27 cellular contexts compared by ENCODE assay signal in genomic region chr15:93111451-93111850, GRCh38. TPM values are rescaled to one million over a fixed set of nuclear protein-coding genes. Genes with fewer than 3 reads are reported as not detected.
"Had no signal": no experiment of that assay in that cellular context is flagged by ENCODE, and none has a peak within 500 bp of the region (broad histone marks: within the 10 kb centered on the region; RNA-seq: fewer than 3 reads in every experiment).

No MANE protein-coding gene starts in this region.

- H3K9me3 Mint-ChIP-seq: activated CD8-positive, alpha-beta T cell treated with anti-CD3 and anti-CD28 coated beads for 36 hours; activated naive CD8-positive, alpha-beta T cell treated with anti-CD3 and anti-CD28 coated beads, Interleukin-2, amount 10 ng/mL, durations not matched to agents 7 days and 5 days; activated T-cell treated with anti-CD3 and anti-CD28 coated beads, Interleukin-2, amount 50 U/mL, for 72 hours; activated T-helper 2 cell treated with anti-CD3 and anti-CD28 coated beads, Interferon-gamma antibody, Interleukin-2, Interleukin-4, amounts not matched to agents 10 μg/mL and 5 μg/mL and 100 μg/mL, durations not matched to agents 14 hours and 24 hours and 36 hours; T-cell had no signal

- H3K27ac ChIP-seq: adrenal gland, SK-N-MC, VCaP had no signal

- DNase-seq: activated CD4-positive, CD25-positive, alpha-beta regulatory T cell; activated CD8-positive, alpha-beta memory T cell treated with anti-CD3 and anti-CD28 coated beads, Interleukin-2, amount 50 U/mL, for 4 hours; activated CD8-positive, alpha-beta T cell treated with anti-CD3 and anti-CD28 coated beads for 36 hours; activated naive CD4-positive, alpha-beta T cell treated with anti-CD3 and anti-CD28 coated beads, Interleukin-2, amount 50 U/mL, for 16 hours; activated naive CD8-positive, alpha-beta T cell treated with anti-CD3 and anti-CD28 coated beads, Interleukin-2, amount 10 ng/mL, durations not matched to agents 7 days and 5 days; activated T-cell treated with anti-CD3 and anti-CD28 coated beads, Interleukin-2, amount 50 U/mL, for 72 hours; adrenal gland; anterior cingulate cortex; central memory CD4-positive, alpha-beta T cell; IMR-90; Kasumi-1; KBM-7; NCI-H1092; NCI-H1417 treated with DMSO at 0.1 percent for 48 hours; NCI-H187 treated with DMSO at 0.1 percent for 48 hours; NCI-H2081 treated with DMSO at 0.1 percent for 48 hours; NCI-H2171; NCI-H2227 treated with DMSO at 0.1 percent for 48 hours; NCI-H510A; NCI-H69; NK-92 treated with Interleukin-12 subunit alpha and Interleukin-12 subunit beta, amount 100 ng/mL, for 24 hours; T-cell; T-helper 2 cell had no signal

- H3K36me3 Mint-ChIP-seq: activated naive CD8-positive, alpha-beta T cell treated with anti-CD3 and anti-CD28 coated beads, Interleukin-2, amount 10 ng/mL, durations not matched to agents 7 days and 5 days; T-cell had no signal

- H3K27ac Mint-ChIP-seq: activated CD8-positive, alpha-beta T cell treated with anti-CD3 and anti-CD28 coated beads for 36 hours; activated naive CD8-positive, alpha-beta T cell treated with anti-CD3 and anti-CD28 coated beads, Interleukin-2, amount 10 ng/mL, durations not matched to agents 7 days and 5 days; activated T-cell treated with anti-CD3 and anti-CD28 coated beads, Interleukin-2, amount 50 U/mL, for 72 hours; activated T-helper 2 cell treated with anti-CD3 and anti-CD28 coated beads, Interferon-gamma antibody, Interleukin-2, Interleukin-4, amounts not matched to agents 10 μg/mL and 5 μg/mL and 100 μg/mL, durations not matched to agents 14 hours and 24 hours and 36 hours; T-cell had no signal

- ATAC-seq: activated CD8-positive, alpha-beta T cell treated with anti-CD3 and anti-CD28 coated beads for 36 hours; activated T-cell treated with anti-CD3 and anti-CD28 coated beads, Interleukin-2, amount 50 U/mL, for 72 hours; T-cell had no signal

- H3K4me3 ChIP-seq: adrenal gland, SK-N-MC had no signal

- H3K36me3 ChIP-seq: adrenal gland had no signal

- H3K9me3 ChIP-seq: adrenal gland had no signal

- H3K4me3 Mint-ChIP-seq: activated CD8-positive, alpha-beta T cell treated with anti-CD3 and anti-CD28 coated beads for 36 hours; activated naive CD8-positive, alpha-beta T cell treated with anti-CD3 and anti-CD28 coated beads, Interleukin-2, amount 10 ng/mL, durations not matched to agents 7 days and 5 days; activated T-cell treated with anti-CD3 and anti-CD28 coated beads, Interleukin-2, amount 50 U/mL, for 72 hours; T-cell had no signal

- H3K4me1 ChIP-seq: adrenal gland had no signal

RNA-seq across cellular contexts. Expression of gene RGMA, which starts 22.4 kb away (rescaled TPM):
- total RNA-seq: activated CD8-positive, alpha-beta T cell treated with anti-CD3 and anti-CD28 coated beads for 36 hours; activated T-helper 2 cell treated with anti-CD3 and anti-CD28 coated beads, Interferon-gamma antibody, Interleukin-2, Interleukin-4, amounts not matched to agents 10 μg/mL and 5 μg/mL and 100 μg/mL, durations not matched to agents 14 hours and 24 hours and 36 hours; M059J had no signal
